In genomic region chr5:138353550-138353893, GRCh38 we compare ENCODE assay signal across 8 cellular contexts. TPM values are rescaled to one million over a fixed set of nuclear protein-coding genes. Genes with fewer than 3 reads are reported as not detected.
DNase-seq lines count a peak whose midpoint lies in the region; ATAC-seq and TF ChIP-seq lines count a peak whose summit lies in the region.

No MANE protein-coding gene starts in this region.

- H3K27ac Mint-ChIP-seq in naive thymus-derived CD4-positive, alpha-beta T cell = peak overlapping the region; percentile 89 to 98 (median 96)

- H3F3A ChIP-seq in PC-3 (ENCODE audit: low read length, unreplicated experiment) = no peaks in the 10 kb centered on the region

- H3K9me2 ChIP-seq in PC-3 (replicated peaks; ENCODE audit: low read length) = no peaks in the 10 kb centered on the region

- peak overlapping the region; percentile 84 for H3K4me2 ChIP-seq in PC-3 (ENCODE audit: low read length)

- H3K36me3 ChIP-seq in PC-3 (ENCODE audit: low read depth, low read length) = peaks cover 15% of the 10 kb centered on the region
- peaks cover 0 to 9% (median 0%) of the 10 kb centered on the region in 3 experiments for H3K36me3 ChIP-seq in naive thymus-derived CD4-positive, alpha-beta T cell (ENCODE audit: control insufficient read depth in 2 of 3, insufficient read depth in 3 of 3, low read length in 3 of 3)

- peak; percentile 36; the same call in 1 of the 2 replicates for ATAC-seq in PC-3
- ATAC-seq in naive thymus-derived CD4-positive, alpha-beta T cell = no peak
- ATAC-seq in HG03108 (IDR thresholded peaks at IDR 0.05; ENCODE audit: unreplicated experiment) = no peak
- ATAC-seq in GM21786 (IDR thresholded peaks at IDR 0.05; ENCODE audit: unreplicated experiment) = no peak

- DNase-seq in GF-D8 (lab: John Stamatoyannopoulos, UW) = peak; percentile 36
- DNase-seq in PC-3 = no peak
- peak in 1 of 10 donors; percentile 33 for DNase-seq in dorsolateral prefrontal cortex
- peak in 3 of 9 donors; percentile 31 to 38 (median 34) for DNase-seq in naive thymus-derived CD4-positive, alpha-beta T cell
- DNase-seq in NCI-H128 (lab: John Stamatoyannopoulos, UW; ENCODE audit: unreplicated experiment) = no peak
- DNase-seq in NCI-H146 treated with DMSO at 0.1 percent for 48 hours (lab: John Stamatoyannopoulos, UW; ENCODE audit: unreplicated experiment) = no peak

- H3K4me3 Mint-ChIP-seq in naive thymus-derived CD4-positive, alpha-beta T cell = peak overlapping the region; percentile 88 to 98 (median 96)

- no peaks in the 10 kb centered on the region for H3K27me3 Mint-ChIP-seq in naive thymus-derived CD4-positive, alpha-beta T cell

- BruUV-seq in PC-3 (replicated peaks; lab: Mats Ljungman, UMichigan) = no TSS peak

- H3K4me1 ChIP-seq in PC-3 (ENCODE audit: insufficient read depth, low read length) = peaks cover 9% of the 10 kb centered on the region
- peaks cover 18 to 32% of the 10 kb centered on the region in 2 donors for H3K4me1 ChIP-seq in naive thymus-derived CD4-positive, alpha-beta T cell (ENCODE audit: control insufficient read depth in 2 of 2, insufficient read depth in 2 of 2, low read length in 2 of 2)

- peak overlapping the region; percentile 49 for H3K27ac ChIP-seq in PC-3 (ENCODE audit: low read length)
- H3K27ac ChIP-seq in dorsolateral prefrontal cortex = peak overlapping the region; percentile 65 to 99 (median 96)
- peak overlapping the region; percentile 91 for H3K27ac ChIP-seq in naive thymus-derived CD4-positive, alpha-beta T cell (ENCODE audit: low read depth, low read length)

- H3K4me3 ChIP-seq in PC-3 (ENCODE audit: low read length) (peak overlapping the region; percentile 93), dorsolateral prefrontal cortex (peak overlapping the region; percentile 62 to 98 (median 89))
- H3K4me3 ChIP-seq in naive thymus-derived CD4-positive, alpha-beta T cell (ENCODE audit: low read length) = peak overlapping the region; percentile 93

- H2AFZ ChIP-seq in PC-3 (ENCODE audit: low read length) = peak overlapping the region; percentile 64

- H3K27me3 ChIP-seq in PC-3 (ENCODE audit: low read length) (no peaks in the 10 kb centered on the region), dorsolateral prefrontal cortex (no peaks in the 10 kb centered on the region)
- H3K27me3 ChIP-seq in naive thymus-derived CD4-positive, alpha-beta T cell (ENCODE audit: control insufficient read depth in 2 of 2, insufficient read depth in 2 of 2, low read length in 2 of 2) = no peaks in the 10 kb centered on the region

- peaks cover 0 to 9% (median 0%) of the 10 kb centered on the region in 11 donors for H3K9me3 Mint-ChIP-seq in naive thymus-derived CD4-positive, alpha-beta T cell

- TF ChIP-seq CTCF in PC-3 (conservative IDR thresholded peaks at IDR 0.05; ENCODE audit: low read depth, low read length) (no peak), dorsolateral prefrontal cortex (IDR thresholded peaks at IDR 0.05 in 54 of 56, conservative IDR thresholded peaks at IDR 0.05 in 2 of 56; ENCODE audit: low read depth in 1 of 56, partially characterized antibody in 56 of 56) (peak in 2 of 56 donors; percentile 4 to 5)

- H3K9me3 ChIP-seq in PC-3 (ENCODE audit: low read length) = no peaks in the 10 kb centered on the region; the same call in 1 of the 2 replicates
- H3K9me3 ChIP-seq in naive thymus-derived CD4-positive, alpha-beta T cell (ENCODE audit: control insufficient read depth in 2 of 3, low read length in 3 of 3) = peaks cover 0 to 6% (median 0%) of the 10 kb centered on the region in 3 experiments

- intact Hi-C loops in PC-3 (cut with micrococcal nuclease) (no loop called here), dorsolateral prefrontal cortex (cut with DNase I) (loop anchor here (1.0 to 10.0 kb wide), 4 partner anchors 15 to 111 kb away; partner anchors contain the start of genes EGR1 (in 1 of the 2) and FAM53C (in 1 of the 2))
- intact Hi-C loops in naive thymus-derived CD4-positive, alpha-beta T cell (cut with micrococcal nuclease) = loop anchor here (1.0 to 10.0 kb wide), 13 partner anchors 15 to 1824 kb away; partner anchors contain the start of genes BRD8 (in 2 of the 2), CDC23 (in 1 of the 2), CYSTM1 (in 1 of the 2) and EGR1 (in 1 of the 2)

- peaks cover 55% of the 10 kb centered on the region for H3K79me2 ChIP-seq in PC-3 (ENCODE audit: low read length)

- H3K36me3 Mint-ChIP-seq in naive thymus-derived CD4-positive, alpha-beta T cell = peaks cover 0 to 14% (median 8%) of the 10 kb centered on the region in 5 donors

- CTCF ChIA-PET in PC-3 (lab: Charles Lee) = interaction anchor here (0.7 to 2.2 kb wide), 2 partner anchors 22 to 110 kb away, joined by 3 to 10 read pairs; partner anchors contain the start of gene CDC25C
- CTCF ChIA-PET in naive thymus-derived CD4-positive, alpha-beta T cell (lab: Charles Lee) = interaction anchor here (0.7 to 4.0 kb wide), 9 partner anchors 12 to 226 kb away, joined by 3 to 117 read pairs (median 3); partner anchors contain the start of genes BRD8, FAM53C, KIF20A and REEP2

- peak overlapping the region; percentile 87 for H3K9ac ChIP-seq in PC-3 (ENCODE audit: low read length)

- POLR2A ChIA-PET in PC-3 (lab: Charles Lee; ENCODE audit: unreplicated experiment) = interaction anchor here (0.5 to 0.6 kb wide), 2 partner anchors 14 to 592 kb away, joined by 3 to 7 read pairs; no protein-coding TSS in a partner anchor
- POLR2A ChIA-PET in naive thymus-derived CD4-positive, alpha-beta T cell (lab: Charles Lee) = interaction anchor here (0.6 to 9.7 kb wide), 15 partner anchors 8 to 1755 kb away, joined by 3 to 343 read pairs (median 6); partner anchors contain the start of genes CDC23, CDC25C, EGR1 and ETF1

- peaks cover 9% of the 10 kb centered on the region; the same call in 1 of the 2 replicates for H4K20me1 ChIP-seq in PC-3 (ENCODE audit: low read length)

- H3K4me1 Mint-ChIP-seq in naive thymus-derived CD4-positive, alpha-beta T cell = peaks cover 32 to 54% (median 45%) of the 10 kb centered on the region in 7 donors

RNA-seq across cellular contexts. Expression of gene KDM3B, which starts 1.0 kb away (rescaled TPM):
- 21.7 and 25.6 TPM in 2 replicates for total RNA-seq in PC-3 (2014; rRNA removed)
- total RNA-seq in dorsolateral prefrontal cortex = 10 to 100 TPM; 50.2 to 81.2 (median 66.4) TPM
- 10 to 100 TPM; 67.7 to 90.2 (median 82.8) TPM for total RNA-seq in naive thymus-derived CD4-positive, alpha-beta T cell
- polyA plus RNA-seq in naive thymus-derived CD4-positive, alpha-beta T cell = 10 to 100 TPM; 12.8 to 15.1 TPM

RNA-seq across cellular contexts. Expression of gene FAM53C, which starts 15.5 kb away (rescaled TPM):
- 26.6 and 28.7 TPM in 2 replicates for total RNA-seq in PC-3 (2014; rRNA removed)
- 10 to 100 TPM; 31.8 to 57.6 (median 42.1) TPM for total RNA-seq in dorsolateral prefrontal cortex
- 10 to 100 TPM; 25.0 to 71.8 (median 27.7) TPM for total RNA-seq in naive thymus-derived CD4-positive, alpha-beta T cell
- polyA plus RNA-seq in naive thymus-derived CD4-positive, alpha-beta T cell = 10 to 100 TPM; 18.1 to 27.0 TPM

RNA-seq across cellular contexts. Expression of gene CDC25C, which starts 21.9 kb away (rescaled TPM):
- total RNA-seq in PC-3 (2014; rRNA removed) (13.8 and 14.7 TPM in 2 replicates), dorsolateral prefrontal cortex (1 to 10 TPM in 6 of 120 experiments, under 1 TPM in 37, not detected in 77; 0.23 to 1.5 (median 0.50) TPM)
- total RNA-seq in naive thymus-derived CD4-positive, alpha-beta T cell = 1 to 10 TPM in 1 of 5 experiments, not detected in 4; 9.8 TPM
- polyA plus RNA-seq in naive thymus-derived CD4-positive, alpha-beta T cell = not detected
